Comparison of ENCODE assay signal across 13 cellular contexts in the genomic region with DNA sequence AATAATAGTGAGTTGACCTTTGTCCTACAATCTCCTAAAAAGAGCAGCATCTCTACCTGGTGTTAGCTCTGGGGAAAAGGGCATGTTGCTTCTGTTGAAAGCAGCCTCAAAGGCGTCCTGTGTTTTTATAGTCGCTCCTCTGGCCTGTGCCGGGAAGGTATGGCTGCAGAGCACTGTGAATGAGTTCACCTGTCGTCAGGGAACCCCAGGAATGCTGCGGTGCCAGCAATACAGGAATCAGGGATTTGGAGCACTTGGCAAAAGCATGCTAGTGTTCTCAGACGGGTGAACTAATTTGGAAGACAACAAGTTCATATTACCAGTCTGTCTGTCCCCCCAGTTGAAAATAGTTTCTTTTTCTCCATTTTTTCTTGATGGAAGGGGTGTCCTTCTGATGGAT.
"Had no signal": no experiment of that assay in that cellular context is flagged by ENCODE, and none has a peak within 500 bp of the region (broad histone marks: within the 10 kb centered on the region; RNA-seq: fewer than 3 reads in every experiment).

No MANE protein-coding gene starts in this region.

- H3K4me3 ChIP-seq: gastroesophageal sphincter, lower lobe of right lung, ovary, sigmoid colon, thoracic aorta had no signal

- H3K36me3 ChIP-seq: ovary had no signal

- H3K9me3 Mint-ChIP-seq: activated CD8-positive, alpha-beta T cell treated with anti-CD3 and anti-CD28 coated beads for 36 hours; stimulated activated naive CD8-positive, alpha-beta T cell treated with anti-CD3 and anti-CD28 coated beads, Interleukin-15, amount 100 ng/mL, for 72 hours had no signal

- H3K27ac ChIP-seq: brain microvascular endothelial cell, gastroesophageal sphincter, lower lobe of right lung, ovary, sigmoid colon, thoracic aorta had no signal

- DNase-seq: amniotic stem cell, cerebellar nuclear complex, kidney, lower lobe of right lung, T-helper 17 cell had no signal

- H3K4me1 Mint-ChIP-seq: stimulated activated naive CD8-positive, alpha-beta T cell treated with anti-CD3 and anti-CD28 coated beads, Interleukin-15, amount 100 ng/mL, for 72 hours; T-helper 17 cell had no signal

- ATAC-seq: T-helper 17 cell had no signal

- H3K27me3 ChIP-seq: brain microvascular endothelial cell, gastroesophageal sphincter, ovary, sigmoid colon had no signal

- H3K4me1 ChIP-seq: gastroesophageal sphincter, lower lobe of right lung, sigmoid colon had no signal

- H3K9me3 ChIP-seq: gastroesophageal sphincter, lower lobe of right lung, ovary, sigmoid colon, thoracic aorta had no signal

- H3K27me3 Mint-ChIP-seq: activated CD8-positive, alpha-beta T cell treated with anti-CD3 and anti-CD28 coated beads for 36 hours; activated naive CD8-positive, alpha-beta T cell; stimulated activated naive CD8-positive, alpha-beta T cell treated with anti-CD3 and anti-CD28 coated beads, Interleukin-15, amount 100 ng/mL, for 72 hours; T-helper 17 cell had no signal

- H3K27ac Mint-ChIP-seq: activated CD8-positive, alpha-beta T cell treated with anti-CD3 and anti-CD28 coated beads for 36 hours; activated naive CD8-positive, alpha-beta T cell; stimulated activated naive CD8-positive, alpha-beta T cell treated with anti-CD3 and anti-CD28 coated beads, Interleukin-15, amount 100 ng/mL, for 72 hours; T-helper 17 cell had no signal

- H3K4me3 Mint-ChIP-seq: activated CD8-positive, alpha-beta T cell treated with anti-CD3 and anti-CD28 coated beads for 36 hours; activated naive CD8-positive, alpha-beta T cell; stimulated activated naive CD8-positive, alpha-beta T cell treated with anti-CD3 and anti-CD28 coated beads, Interleukin-15, amount 100 ng/mL, for 72 hours; T-helper 17 cell had no signal
